ENCODE assay signal across 3 cellular contexts in the genomic region with DNA sequence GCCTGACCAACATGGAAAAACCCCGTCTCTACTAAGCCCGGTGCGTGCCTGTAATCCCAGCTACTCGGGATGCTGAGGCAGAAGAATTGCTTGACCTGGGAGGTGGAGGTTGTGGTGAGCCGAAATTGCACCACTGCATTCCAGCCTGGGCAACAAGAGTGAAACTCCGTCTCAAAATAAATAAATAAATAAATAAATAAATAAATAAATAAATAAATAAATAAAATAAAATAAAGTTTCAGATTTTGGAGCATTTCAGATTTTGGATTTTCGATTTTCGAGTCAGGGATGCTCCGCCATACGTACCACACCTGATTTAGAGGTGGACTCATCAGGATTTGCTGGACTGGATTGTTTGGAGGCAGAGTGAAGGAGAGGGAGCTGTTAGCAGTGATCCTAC. TPM values are rescaled to one million over a fixed set of nuclear protein-coding genes. Genes with fewer than 3 reads are reported as not detected.
"Had no signal": no experiment of that assay in that cellular context is flagged by ENCODE, and none has a peak within 500 bp of the region (broad histone marks: within the 10 kb centered on the region; RNA-seq: fewer than 3 reads in every experiment).

No MANE protein-coding gene starts in this region.

RNA-seq across cellular contexts. Expression of gene PASD1, which starts 3.4 kb away (rescaled TPM):
- polyA plus RNA-seq: adipose tissue, adrenal gland, aorta had no signal
